Comparison of ENCODE assay signal across 8 cellular contexts in the genomic region with DNA sequence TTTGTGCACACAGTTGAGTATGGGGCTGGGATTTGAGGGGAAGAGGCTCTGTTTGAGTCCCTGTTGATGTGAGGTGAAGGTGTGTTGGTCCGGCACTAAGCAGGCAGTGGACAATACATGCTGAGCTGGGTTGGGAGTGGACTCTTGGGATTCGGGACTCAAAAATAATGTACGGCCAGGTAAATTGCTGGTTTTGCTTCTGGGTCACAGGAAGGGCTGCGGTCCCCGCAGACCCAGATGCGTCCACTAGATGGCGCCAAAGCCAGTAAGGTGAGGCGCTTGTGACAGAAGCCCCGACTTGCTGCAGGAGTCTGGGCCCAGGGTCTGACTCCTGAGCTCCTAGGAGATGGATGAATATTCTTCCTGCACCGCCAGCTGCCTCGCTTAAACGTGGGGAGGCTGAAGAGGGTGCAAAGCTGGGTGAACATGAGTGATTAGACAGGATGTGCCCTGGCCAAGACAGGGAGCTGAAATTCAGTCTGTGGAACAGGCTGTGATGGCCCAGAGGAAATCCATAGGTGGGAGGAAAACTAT.
DNase-seq lines count a peak whose midpoint lies in the region; ATAC-seq and TF ChIP-seq lines count a peak whose summit lies in the region.

No MANE protein-coding gene starts in this region.

- CTCF ChIA-PET in GM10248 (lab: Yijun Ruan, JAX), result interaction anchor here (0.7 to 7.0 kb wide), 77 partner anchors 8 to 652 kb away, joined by 3 to 186 read pairs (median 4); a partner anchor contains a TSS

- H3K36me3 Mint-ChIP-seq in activated CD4-positive, alpha-beta T cell treated with anti-CD3 and anti-CD28 coated beads, Interleukin-2, amount 10 ng/mL, durations not matched to agents 24 days and 14 days (ENCODE audit: low read depth), result no peaks in the 10 kb centered on the region

- peaks cover 3% of the 10 kb centered on the region for H3K27me3 Mint-ChIP-seq in activated CD4-positive, alpha-beta T cell treated with anti-CD3 and anti-CD28 coated beads, Interleukin-2, amount 10 ng/mL, durations not matched to agents 24 days and 14 days

- peaks cover 35% of the 10 kb centered on the region for H3K4me1 Mint-ChIP-seq in activated CD4-positive, alpha-beta T cell treated with anti-CD3 and anti-CD28 coated beads, Interleukin-2, amount 10 ng/mL, durations not matched to agents 24 days and 14 days

- H3K4me1 ChIP-seq in colonic mucosa (peaks cover 14% of the 10 kb centered on the region), right lobe of liver (peaks cover 0 to 8% (median 0%) of the 10 kb centered on the region in 4 donors)

- peak; percentile 30 for ATAC-seq in HG03342 (IDR thresholded peaks at IDR 0.05; ENCODE audit: unreplicated experiment)
- ATAC-seq in right lobe of liver, result peak; percentile 55 to 76 (median 74)
- no peak for ATAC-seq in HG02970 (IDR thresholded peaks at IDR 0.05; ENCODE audit: low FRiP score, unreplicated experiment)

- no peaks in the 10 kb centered on the region for H3K36me3 ChIP-seq in colonic mucosa
- H3K36me3 ChIP-seq in right lobe of liver, result no peaks in the 10 kb centered on the region

- POLR2A ChIA-PET in GM10248 (lab: Yijun Ruan, JAX), result interaction anchor here (1.2 kb wide), 1 partner anchor 63 kb away, joined by 5 read pairs; a partner anchor contains a TSS

- no peak overlapping the region for H3K27ac Mint-ChIP-seq in activated CD4-positive, alpha-beta T cell treated with anti-CD3 and anti-CD28 coated beads, Interleukin-2, amount 10 ng/mL, durations not matched to agents 24 days and 14 days

- 1% methylated on average over 12 of the region's 12 CpGs for WGBS in right lobe of liver (ENCODE audit: insufficient coverage, low coverage, low lambda C conversion rate, missing lambda C conversion rate)

- H3K9me3 ChIP-seq in colonic mucosa, result no peaks in the 10 kb centered on the region
- no peaks in the 10 kb centered on the region for H3K9me3 ChIP-seq in right lobe of liver

- no peaks in the 10 kb centered on the region for H3K27me3 ChIP-seq in colonic mucosa
- no peaks in the 10 kb centered on the region for H3K27me3 ChIP-seq in right lobe of liver

- H3K4me3 ChIP-seq in colonic mucosa, result no peak overlapping the region
- no peak overlapping the region for H3K4me3 ChIP-seq in right lobe of liver

- intact Hi-C loops in activated CD4-positive, alpha-beta T cell treated with anti-CD3 and anti-CD28 coated beads, Interleukin-2, amount 10 ng/mL, durations not matched to agents 24 days and 14 days (cut with micrococcal nuclease), result loop anchor here (1.0 to 10.0 kb wide), 3 partner anchors 72 to 480 kb away; no protein-coding TSS in a partner anchor
- intact Hi-C loops in colonic mucosa (cut with DNase I) (no loop called here), right lobe of liver (cut with DNase I) (no loop called here)

- peak; percentile 80 for DNase-seq in GM10248 (ENCODE audit: extremely low spot score)
- DNase-seq in NCI-H526 treated with DMSO at 0.1 percent for 48 hours (lab: John Stamatoyannopoulos, UW), result peak; percentile 37
- peak; percentile 97 for DNase-seq in activated CD4-positive, alpha-beta T cell treated with anti-CD3 and anti-CD28 coated beads, Interleukin-2, amount 10 ng/mL, durations not matched to agents 24 days and 14 days
- peak; percentile 96 for DNase-seq in colonic mucosa
- peak; percentile 86 to 87 (median 86) for DNase-seq in right lobe of liver
- DNase-seq in stimulated activated CD4-positive, alpha-beta T cell treated with anti-CD3 and anti-CD28 coated beads, TNF-alpha, amount 100 ng/mL, for 1 hour (ENCODE audit: low read depth in 3 of 3, low spot score in 1 of 3), result peak; percentile 61 to 89 (median 74)

- H3K9ac ChIP-seq in colonic mucosa (ENCODE audit: low read depth in 2 of 2, low read length in 2 of 2), result peak overlapping the region; percentile 47 to 75

- no peak for TF ChIP-seq POLR2A in right lobe of liver (IDR thresholded peaks at IDR 0.05)

- H3K27ac ChIP-seq in colonic mucosa, result peak overlapping the region; percentile 98
- H3K27ac ChIP-seq in right lobe of liver, result no peak overlapping the region

- no peaks in the 10 kb centered on the region for H3K9me3 Mint-ChIP-seq in activated CD4-positive, alpha-beta T cell treated with anti-CD3 and anti-CD28 coated beads, Interleukin-2, amount 10 ng/mL, durations not matched to agents 24 days and 14 days

- TF ChIP-seq CTCF in GM10248 (IDR thresholded peaks at IDR 0.05; ENCODE audit: control extremely low read depth, extremely low read depth, low read depth, missing control alignments) (peak; percentile 96), colonic mucosa (IDR thresholded peaks at IDR 0.05) (peak; percentile 100), right lobe of liver (IDR thresholded peaks at IDR 0.05) (peak; percentile 90 to 98 (median 95))

- peak overlapping the region; percentile 10 for H3K4me3 Mint-ChIP-seq in activated CD4-positive, alpha-beta T cell treated with anti-CD3 and anti-CD28 coated beads, Interleukin-2, amount 10 ng/mL, durations not matched to agents 24 days and 14 days

Comparison
In these comparisons a context has a peak if more than half of its experiments do, and no peak if none do; other contexts are left out.
1. DNase-seq: peak in every context shown above with its lines; median percentile 97 in activated CD4-positive, alpha-beta T cell treated with anti-CD3 and anti-CD28 coated beads, Interleukin-2, amount 10 ng/mL, durations not matched to agents 24 days and 14 days; 96 in colonic mucosa; 86 in right lobe of liver; 80 in GM10248; 74 in stimulated activated CD4-positive, alpha-beta T cell treated with anti-CD3 and anti-CD28 coated beads, TNF-alpha, amount 100 ng/mL, for 1 hour; 37 in NCI-H526 treated with DMSO at 0.1 percent for 48 hours.